In genomic region chr13:66266348-66266747, GRCh38 we compare ENCODE assay signal across 11 cellular contexts.
"Had no signal": no experiment of that assay in that cellular context is flagged by ENCODE, and none has a peak within 500 bp of the region (broad histone marks: within the 10 kb centered on the region; RNA-seq: fewer than 3 reads in every experiment).

No MANE protein-coding gene starts in this region.

- H3K9me3 ChIP-seq: HAP-1 had no signal

- H2AFZ ChIP-seq: GM23248, GM23338 had no signal

- H3K9ac ChIP-seq: GM23248 had no signal

- H3K36me3 ChIP-seq: HAP-1 had no signal

- FAIRE-seq: H1, H54 had no signal

- DNase-seq: GM23248, GOT3, H7, H9, HCEC 1CT, HFFc6 had no signal

- H3K4me2 ChIP-seq: GM23338 had no signal

- H3K4me3 ChIP-seq: GM23248, GM23338, HAP-1 had no signal

- ATAC-seq: GM23338, HCT116 had no signal

- H3K27ac ChIP-seq: GM23248 had no signal
